In the genomic region with DNA sequence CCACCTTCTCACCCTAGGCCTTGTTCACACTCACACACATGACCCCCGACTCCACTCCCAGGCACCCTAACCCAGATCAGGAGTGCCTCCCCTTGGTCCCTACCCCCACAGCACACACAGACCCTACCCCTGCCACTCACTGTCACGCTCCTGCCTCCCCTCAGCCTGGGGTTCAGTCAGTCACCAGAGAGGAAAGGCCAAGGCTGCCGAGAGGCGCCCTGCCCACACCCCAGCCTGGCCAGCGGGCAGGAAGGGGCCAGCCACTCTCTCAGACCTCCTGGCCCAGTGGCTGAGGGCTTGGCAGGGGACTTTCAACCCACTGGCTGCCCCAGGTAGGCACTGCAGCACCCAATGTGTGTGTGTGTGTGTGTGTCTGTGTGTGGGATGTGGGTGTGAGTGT, we compare ENCODE assay signal across 28 cellular contexts.
"Had no signal": no experiment of that assay in that cellular context is flagged by ENCODE, and none has a peak within 500 bp of the region (broad histone marks: within the 10 kb centered on the region; RNA-seq: fewer than 3 reads in every experiment).

No MANE protein-coding gene starts in this region.

- H3K9me3 Mint-ChIP-seq: activated CD8-positive, alpha-beta T cell treated with anti-CD3 and anti-CD28 coated beads for 36 hours; activated T-cell treated with anti-CD3 and anti-CD28 coated beads, Interleukin-2, amount 50 U/mL, for 4 hours; activated T-helper 17 cell treated with anti-CD3 and anti-CD28 coated beads, Interleukin-2, amount 50 U/mL, for 72 hours; central memory CD8-positive, alpha-beta T cell; T-helper 2 cell treated with Interferon-gamma antibody and Interleukin-4, amounts not matched to agents 5 μg/mL and 100 μg/mL, for 36 hours had no signal

- H3K4me1 Mint-ChIP-seq: activated B cell treated with CpG ODN at 0.5 μM for 24 hours; activated T-helper 17 cell treated with anti-CD3 and anti-CD28 coated beads, Interleukin-2, amount 50 U/mL, for 72 hours; central memory CD8-positive, alpha-beta T cell; T-helper 17 cell had no signal

- H3K36me3 Mint-ChIP-seq: activated naive CD8-positive, alpha-beta T cell had no signal

- DNase-seq: activated B cell treated with CpG ODN at 0.5 μM for 24 hours; activated CD4-positive, alpha-beta T cell treated with anti-CD3 and anti-CD28 coated beads for 48 hours; activated CD4-positive, alpha-beta T cell treated with anti-CD3 and anti-CD28 coated beads, Interleukin-2, amount 50 U/mL, for 1 hour; activated CD4-positive, alpha-beta T cell treated with anti-CD3 and anti-CD28 coated beads, Interleukin-2, amount 50 U/mL, for 48 hours; activated CD8-positive, alpha-beta memory T cell treated with anti-CD3 and anti-CD28 coated beads for 24 hours; activated CD8-positive, alpha-beta T cell treated with anti-CD3 and anti-CD28 coated beads for 36 hours; activated effector memory CD4-positive, alpha-beta T cell treated with Interleukin-2 at 50 U/mL for 16 hours; activated gamma-delta T cell treated with Interleukin-2 at 50 U/mL for 16 hours; activated naive CD4-positive, alpha-beta T cell treated with anti-CD3 and anti-CD28 coated beads, Interleukin-2, amount 50 U/mL, for 16 hours; activated naive CD4-positive, alpha-beta T cell treated with Interleukin-2 at 50 U/mL for 16 hours; activated T-cell treated with anti-CD3 and anti-CD28 coated beads, Interleukin-2, amount 50 U/mL, for 4 hours; amniotic stem cell; anterior cingulate cortex; brain microvascular endothelial cell; dorsolateral prefrontal cortex; effector memory CD4-positive, alpha-beta T cell; erythroblast; esophagus squamous epithelium; T-helper 17 cell; T1000; WERI-Rb-1 had no signal

- H3K9me3 ChIP-seq: esophagus squamous epithelium had no signal

- H3K36me3 ChIP-seq: brain microvascular endothelial cell, esophagus squamous epithelium, WERI-Rb-1 had no signal

- ATAC-seq: activated CD4-positive, CD25-positive, alpha-beta regulatory T cell treated with anti-CD3 and anti-CD28 coated beads, Interleukin-2, amount 50 U/mL, for 24 hours; activated CD8-positive, alpha-beta T cell treated with anti-CD3 and anti-CD28 coated beads for 36 hours; activated T-cell treated with anti-CD3 and anti-CD28 coated beads, Interleukin-2, amount 50 U/mL, for 4 hours; activated T-helper 17 cell treated with anti-CD3 and anti-CD28 coated beads, Interleukin-2, amount 50 U/mL, for 72 hours; T-helper 17 cell had no signal

- H3K4me3 Mint-ChIP-seq: activated B cell treated with CpG ODN at 0.5 μM for 24 hours; activated CD8-positive, alpha-beta T cell treated with anti-CD3 and anti-CD28 coated beads for 36 hours; activated naive CD8-positive, alpha-beta T cell; activated T-cell treated with anti-CD3 and anti-CD28 coated beads, Interleukin-2, amount 50 U/mL, for 4 hours; activated T-helper 17 cell treated with anti-CD3 and anti-CD28 coated beads, Interleukin-2, amount 50 U/mL, for 72 hours; central memory CD8-positive, alpha-beta T cell; dendritic cell treated with granulocyte-macrophage colony-stimulating factor and Interleukin-4, amounts not matched to agents 40 ng/mL and 50 ng/mL, for 4 days; T-helper 17 cell; T-helper 2 cell treated with Interferon-gamma antibody and Interleukin-4, amounts not matched to agents 5 μg/mL and 100 μg/mL, for 36 hours had no signal

- H3K27ac ChIP-seq: brain microvascular endothelial cell, coronary artery, dorsolateral prefrontal cortex, esophagus squamous epithelium, WERI-Rb-1 had no signal

- H3K4me1 ChIP-seq: esophagus squamous epithelium had no signal

- H3K27ac Mint-ChIP-seq: activated B cell treated with CpG ODN at 0.5 μM for 24 hours; activated CD8-positive, alpha-beta T cell treated with anti-CD3 and anti-CD28 coated beads for 36 hours; activated naive CD8-positive, alpha-beta T cell; activated T-helper 17 cell treated with anti-CD3 and anti-CD28 coated beads, Interleukin-2, amount 50 U/mL, for 72 hours; dendritic cell treated with granulocyte-macrophage colony-stimulating factor and Interleukin-4, amounts not matched to agents 40 ng/mL and 50 ng/mL, for 4 days; T-helper 17 cell; T-helper 2 cell treated with Interferon-gamma antibody and Interleukin-4, amounts not matched to agents 5 μg/mL and 100 μg/mL, for 36 hours had no signal

- H3K4me3 ChIP-seq: coronary artery, dorsolateral prefrontal cortex, esophagus squamous epithelium had no signal
